Comparison of ENCODE assay signal across 13 cellular contexts in genomic region chr4:40225497-40225896, GRCh38. TPM values are rescaled to one million over a fixed set of nuclear protein-coding genes. Genes with fewer than 3 reads are reported as not detected.
DNase-seq lines count a peak whose midpoint lies in the region; ATAC-seq and TF ChIP-seq lines count a peak whose summit lies in the region.
"Had no signal": no experiment of that assay in that cellular context is flagged by ENCODE, and none has a peak within 500 bp of the region (broad histone marks: within the 10 kb centered on the region; RNA-seq: fewer than 3 reads in every experiment).

No MANE protein-coding gene starts in this region.

- H3K9ac ChIP-seq in Loucy (ENCODE audit: low read depth, low read length, poor library complexity, severe bottlenecking), result no peak overlapping the region
- H3K9ac ChIP-seq: parathyroid adenoma had no signal

- peak overlapping the region; percentile 52 for H3K4me3 Mint-ChIP-seq in activated CD4-positive, alpha-beta T cell treated with anti-CD3 and anti-CD28 coated beads, Interleukin-2, amount 10 ng/mL, durations not matched to agents 7 days and 5 days
- no peak overlapping the region for H3K4me3 Mint-ChIP-seq in neural crest cell

- H3K36me3 ChIP-seq in Loucy (ENCODE audit: insufficient read depth, low read length), result peaks cover 88% of the 10 kb centered on the region
- H3K36me3 ChIP-seq: stomach, WERI-Rb-1 had no signal

- H3K9me3 Mint-ChIP-seq in activated CD4-positive, alpha-beta T cell treated with anti-CD3 and anti-CD28 coated beads, Interleukin-2, amount 10 ng/mL, durations not matched to agents 7 days and 5 days, result peaks cover 18% of the 10 kb centered on the region
- H3K9me3 Mint-ChIP-seq in activated naive CD4-positive, alpha-beta T cell treated with anti-CD3 and anti-CD28 coated beads, Interleukin-2, amount 50 U/mL, for 72 hours, result peaks cover 0 to 6% of the 10 kb centered on the region in 2 donors
- H3K9me3 Mint-ChIP-seq in neural crest cell, result peaks cover 5% of the 10 kb centered on the region

- TF ChIP-seq CTCF in Loucy (conservative IDR thresholded peaks at IDR 0.05; ENCODE audit: low read length), result no peak
- no peak for TF ChIP-seq CTCF in neural crest cell (conservative IDR thresholded peaks at IDR 0.05)

- H3K27ac Mint-ChIP-seq in activated CD4-positive, alpha-beta T cell treated with anti-CD3 and anti-CD28 coated beads, Interleukin-2, amount 10 ng/mL, durations not matched to agents 7 days and 5 days, result peak overlapping the region; percentile 85
- peak overlapping the region; percentile 92 to 95 for H3K27ac Mint-ChIP-seq in activated naive CD4-positive, alpha-beta T cell treated with anti-CD3 and anti-CD28 coated beads, Interleukin-2, amount 50 U/mL, for 72 hours
- H3K27ac Mint-ChIP-seq in neural crest cell (ENCODE audit: unreplicated experiment), result peak overlapping the region; percentile 9

- ATAC-seq in activated naive CD4-positive, alpha-beta T cell treated with anti-CD3 and anti-CD28 coated beads, Interleukin-2, amount 50 U/mL, for 72 hours, result no peak

- H3K27me3 ChIP-seq in Loucy (ENCODE audit: insufficient read depth, low read length, poor library complexity, severe bottlenecking), result no peaks in the 10 kb centered on the region
- H3K27me3 ChIP-seq: stomach had no signal

- peaks cover 100% of the 10 kb centered on the region for H3K79me2 ChIP-seq in Loucy (ENCODE audit: insufficient read depth, low read length)
- H3K79me2 ChIP-seq: parathyroid adenoma had no signal

- H3K4me1 Mint-ChIP-seq in activated CD4-positive, alpha-beta T cell treated with anti-CD3 and anti-CD28 coated beads, Interleukin-2, amount 10 ng/mL, durations not matched to agents 7 days and 5 days, result peaks cover 89% of the 10 kb centered on the region
- no peaks in the 10 kb centered on the region for H3K4me1 Mint-ChIP-seq in neural crest cell

- H3K4me3 ChIP-seq in Loucy (ENCODE audit: low read length, poor library complexity, severe bottlenecking), result no peak overlapping the region
- H3K4me3 ChIP-seq: smooth muscle cell, stomach had no signal

- H2AFZ ChIP-seq in Loucy (ENCODE audit: low read length), result no peak overlapping the region
- H2AFZ ChIP-seq: parathyroid adenoma had no signal

- no peaks in the 10 kb centered on the region for H3K9me2 ChIP-seq in Loucy (replicated peaks; ENCODE audit: low read depth, low read length)

- H3K36me3 Mint-ChIP-seq in activated CD4-positive, alpha-beta T cell treated with anti-CD3 and anti-CD28 coated beads, Interleukin-2, amount 10 ng/mL, durations not matched to agents 7 days and 5 days (ENCODE audit: low read depth), result peaks cover 82% of the 10 kb centered on the region
- peaks cover 18 to 45% of the 10 kb centered on the region in 2 donors for H3K36me3 Mint-ChIP-seq in activated naive CD4-positive, alpha-beta T cell treated with anti-CD3 and anti-CD28 coated beads, Interleukin-2, amount 50 U/mL, for 72 hours
- H3K36me3 Mint-ChIP-seq in neural crest cell (ENCODE audit: low read depth), result no peaks in the 10 kb centered on the region

- POLR2A ChIA-PET in activated CD4-positive, alpha-beta T cell treated with anti-CD3 and anti-CD28 coated beads, Interleukin-2, amount 10 ng/mL, durations not matched to agents 7 days and 5 days (lab: Charles Lee), result interaction anchor here (0.6 kb wide), 1 partner anchor 169 kb away, joined by 5 read pairs; no protein-coding TSS in a partner anchor

- H3K4me2 ChIP-seq in Loucy (ENCODE audit: low read depth, low read length, poor library complexity, severe bottlenecking), result peak overlapping the region; percentile 8
- H3K4me2 ChIP-seq: smooth muscle cell had no signal

- CTCF ChIA-PET in activated CD4-positive, alpha-beta T cell treated with anti-CD3 and anti-CD28 coated beads, Interleukin-2, amount 10 ng/mL, durations not matched to agents 7 days and 5 days (lab: Charles Lee), result interaction anchor here (0.8 to 2.0 kb wide), 7 partner anchors 10 to 92 kb away, joined by 3 to 5 read pairs (median 4); no protein-coding TSS in a partner anchor

- no peak for DNase-seq in activated CD4-positive, alpha-beta T cell treated with anti-CD3 and anti-CD28 coated beads, Interleukin-2, amount 10 ng/mL, durations not matched to agents 7 days and 5 days
- DNase-seq in activated CD4-positive, alpha-beta T cell treated with anti-CD3 and anti-CD28 coated beads for 1 hour, result no peak
- DNase-seq in activated naive CD4-positive, alpha-beta T cell treated with anti-CD3 and anti-CD28 coated beads, Interleukin-2, amount 50 U/mL, for 72 hours (ENCODE audit: low spot score in 2 of 2), result no peak
- no peak for DNase-seq in neural crest cell (ENCODE audit: low read depth, low spot score)
- no peak for DNase-seq in NCI-H2171 (lab: John Stamatoyannopoulos, UW)
- DNase-seq in AML-193 (lab: John Stamatoyannopoulos, UW), result no peak
- no peak for DNase-seq in GF-D8 (lab: John Stamatoyannopoulos, UW)
- DNase-seq: NCI-H69, stomach, WERI-Rb-1 had no signal

- peaks cover 98% of the 10 kb centered on the region for H4K20me1 ChIP-seq in Loucy (ENCODE audit: insufficient read depth, low read length, poor library complexity, severe bottlenecking)

- no peaks in the 10 kb centered on the region; the same call in 1 of the 2 replicates for H3F3A ChIP-seq in Loucy (ENCODE audit: low read depth)

- H3K27me3 Mint-ChIP-seq in activated CD4-positive, alpha-beta T cell treated with anti-CD3 and anti-CD28 coated beads, Interleukin-2, amount 10 ng/mL, durations not matched to agents 7 days and 5 days, result no peaks in the 10 kb centered on the region
- no peaks in the 10 kb centered on the region for H3K27me3 Mint-ChIP-seq in neural crest cell (ENCODE audit: low read depth)

- H3K9me3 ChIP-seq in Loucy (ENCODE audit: insufficient read depth, low read depth, low read length), result no peaks in the 10 kb centered on the region

- peaks cover 31% of the 10 kb centered on the region for H3K4me1 ChIP-seq in Loucy (ENCODE audit: insufficient read depth, low read length, poor library complexity, severe bottlenecking)
- H3K4me1 ChIP-seq: parathyroid adenoma, stomach had no signal

RNA-seq across cellular contexts. Expression of gene RHOH, which starts 28.7 kb away (rescaled TPM):
- total RNA-seq in activated CD4-positive, alpha-beta T cell treated with anti-CD3 and anti-CD28 coated beads, Interleukin-2, amount 10 ng/mL, durations not matched to agents 7 days and 5 days, result 100 to 1,000 TPM; 134 to 137 TPM
- 10 to 100 TPM; 81.2 to 82.9 TPM for total RNA-seq in activated naive CD4-positive, alpha-beta T cell treated with anti-CD3 and anti-CD28 coated beads, Interleukin-2, amount 50 U/mL, for 72 hours
- 3.2 and 3.7 TPM in 2 replicates for total RNA-seq in neural crest cell
- total RNA-seq: smooth muscle cell had no signal

Comparison
In these comparisons a context has a peak if more than half of its experiments do, and no peak if none do; other contexts are left out.
1. H3K27ac Mint-ChIP-seq: peak in every context shown above with its lines; median percentile 94 in activated naive CD4-positive, alpha-beta T cell treated with anti-CD3 and anti-CD28 coated beads, Interleukin-2, amount 50 U/mL, for 72 hours; 85 in activated CD4-positive, alpha-beta T cell treated with anti-CD3 and anti-CD28 coated beads, Interleukin-2, amount 10 ng/mL, durations not matched to agents 7 days and 5 days; 9 in neural crest cell.
2. RNA of gene RHOH, which starts 28.7 kb away (total RNA-seq): 134 to 137 TPM in activated CD4-positive, alpha-beta T cell treated with anti-CD3 and anti-CD28 coated beads, Interleukin-2, amount 10 ng/mL, durations not matched to agents 7 days and 5 days and 81.2 to 82.9 TPM in activated naive CD4-positive, alpha-beta T cell treated with anti-CD3 and anti-CD28 coated beads, Interleukin-2, amount 50 U/mL, for 72 hours; 3.2 to 3.7 TPM in neural crest cell; every median in the first group is over 10 times any median in the second.